ENCODE assay signal across 8 cellular contexts in genomic region chr10:42817417-42817816, GRCh38. TPM values are rescaled to one million over a fixed set of nuclear protein-coding genes. Genes with fewer than 3 reads are reported as not detected.
DNase-seq lines count a peak whose midpoint lies in the region; TF ChIP-seq lines count a peak whose summit lies in the region.
"Not testable (repeated sequence)": the region's sequence is repeated elsewhere in the genome, so short reads cannot be mapped to it uniquely, and the experiment has no call there.

No MANE protein-coding gene starts in this region.

- H3K27ac ChIP-seq in A673 (ENCODE audit: low read depth, low read length, poor library complexity, severe bottlenecking) = peak overlapping the region; percentile 9
- H3K27ac ChIP-seq in H9 (ENCODE audit: insufficient read length, low read depth, low read length) = peak overlapping the region; percentile 41
- H3K27ac ChIP-seq in HUES64 (ENCODE audit: low read depth, low read length) = peak overlapping the region; percentile 90
- peak overlapping the region; percentile 84 for H3K27ac ChIP-seq in iPS-18a (ENCODE audit: low read length)
- not testable (repeated sequence) for H3K27ac ChIP-seq in mesendoderm (ENCODE audit: low read depth, low read length)

- H3K9ac ChIP-seq in H9 (ENCODE audit: extremely low read depth, insufficient read length, low read length); mesendoderm (ENCODE audit: low read length): not testable (repeated sequence)
- H3K9ac ChIP-seq in HUES64 (ENCODE audit: low read depth, low read length) (peak overlapping the region; percentile 55; the same call in 1 of the 2 replicates), iPS-18a (ENCODE audit: low read length) (peak overlapping the region; percentile 61)

- not testable (repeated sequence) for H3K23me2 ChIP-seq in H9 (ENCODE audit: insufficient read length, low read depth, low read length, poor library complexity, severe bottlenecking)

- H3K27me3 Mint-ChIP-seq in H9 (ENCODE audit: low read depth); activated CD4-positive, alpha-beta memory T cell treated with anti-CD3 and anti-CD28 coated beads, Interleukin-2, amount 10 ng/mL, durations not matched to agents 7 days and 5 days; brain; endothelial cell (ENCODE audit: unreplicated experiment): not testable (repeated sequence)

- H2BK15ac ChIP-seq in H9 (ENCODE audit: low read depth, low read length); mesendoderm (replicated peaks; ENCODE audit: low read depth): not testable (repeated sequence)

- H2BK120ac ChIP-seq in H9 (ENCODE audit: low read depth, low read length, poor library complexity, severe bottlenecking); mesendoderm (ENCODE audit: low read depth, low read length): not testable (repeated sequence)

- POLR2A ChIA-PET in A673 (lab: Charles Lee; ENCODE audit: low non-redundant PET); activated CD4-positive, alpha-beta memory T cell treated with anti-CD3 and anti-CD28 coated beads, Interleukin-2, amount 10 ng/mL, durations not matched to agents 7 days and 5 days (lab: Charles Lee): not testable (repeated sequence)

- not testable (repeated sequence) for H4K91ac ChIP-seq in H9 (ENCODE audit: insufficient read length, low read depth, low read length)

- not testable (repeated sequence) for H3T11ph ChIP-seq in H9 (ENCODE audit: low read length)

- H3K18ac ChIP-seq in H9 (ENCODE audit: insufficient read length, low read depth, low read length); mesendoderm (ENCODE audit: low read length): not testable (repeated sequence)

- H3K4me2 ChIP-seq in H9 (ENCODE audit: insufficient read depth, insufficient read length, low read length) = peak overlapping the region; percentile 29
- not testable (repeated sequence) for H3K4me2 ChIP-seq in mesendoderm (ENCODE audit: low read length)

- not testable (repeated sequence) for H3K79me2 ChIP-seq in H9 (ENCODE audit: insufficient read depth, low read length); mesendoderm (ENCODE audit: control insufficient read depth, insufficient read depth, low read length)

- not testable (repeated sequence) for H3K79me1 ChIP-seq in H9 (ENCODE audit: insufficient read depth, low read depth, low read length, poor library complexity, severe bottlenecking); mesendoderm (ENCODE audit: low read length)

- not testable (repeated sequence) for H4K5ac ChIP-seq in H9 (ENCODE audit: insufficient read length, low read depth, low read length); mesendoderm (ENCODE audit: low read length)

- H4K8ac ChIP-seq in H9 (replicated peaks; ENCODE audit: insufficient read length, low read depth, low read length); mesendoderm (ENCODE audit: low read depth, low read length): not testable (repeated sequence)

- CTCF ChIA-PET in A673 (lab: Charles Lee); activated CD4-positive, alpha-beta memory T cell treated with anti-CD3 and anti-CD28 coated beads, Interleukin-2, amount 10 ng/mL, durations not matched to agents 7 days and 5 days (lab: Charles Lee): not testable (repeated sequence)

- not testable (repeated sequence) for H4K20me1 ChIP-seq in H9 (ENCODE audit: control insufficient read depth, insufficient read depth, insufficient read length)

- not testable (repeated sequence) for H3K14ac ChIP-seq in H9 (ENCODE audit: insufficient read depth, low read length)

- H3K4me1 Mint-ChIP-seq in H9 (peaks cover 45 to 65% of the 10 kb centered on the region in 2 experiments), brain (peaks cover 14% of the 10 kb centered on the region), endothelial cell (ENCODE audit: unreplicated experiment) (peaks cover 34% of the 10 kb centered on the region)
- H3K4me1 Mint-ChIP-seq in activated CD4-positive, alpha-beta memory T cell treated with anti-CD3 and anti-CD28 coated beads, Interleukin-2, amount 10 ng/mL, durations not matched to agents 7 days and 5 days = not testable (repeated sequence)

- not testable (repeated sequence) for H3K27me3 ChIP-seq in A673 (replicated peaks; ENCODE audit: insufficient read depth, low read depth, low read length, poor library complexity); H9 (ENCODE audit: insufficient read depth, low read length); HUES64 (ENCODE audit: insufficient read depth, low read length); iPS-18a (ENCODE audit: control insufficient read depth, insufficient read depth, low read length); mesendoderm (ENCODE audit: insufficient read depth, low read length, poor library complexity)

- not testable (repeated sequence) for H2BK12ac ChIP-seq in H9 (ENCODE audit: insufficient read length, low read depth, low read length)

- H2BK20ac ChIP-seq in H9 (ENCODE audit: low read depth, low read length, poor library complexity, severe bottlenecking) = not testable (repeated sequence)

- not testable (repeated sequence) for H2BK5ac ChIP-seq in H9 (ENCODE audit: insufficient read length, low read length); mesendoderm (ENCODE audit: low read length)

- H3K56ac ChIP-seq in H9 (ENCODE audit: insufficient read length, low read depth, low read length) = not testable (repeated sequence)
- peak overlapping the region; percentile 12 for H3K56ac ChIP-seq in mesendoderm (ENCODE audit: low read length)

- not testable (repeated sequence) for H3K9me3 ChIP-seq in A673 (ENCODE audit: low read depth, low read length, poor library complexity, severe bottlenecking); H9 (ENCODE audit: control insufficient read depth, low read depth, low read length); HUES64 (ENCODE audit: insufficient read depth, low read depth, low read length); iPS-18a (ENCODE audit: control insufficient read depth, low read depth, low read length)

- peak overlapping the region; percentile 97 to 99 (median 98) for H3K27ac Mint-ChIP-seq in H9
- peak overlapping the region; percentile 8 for H3K27ac Mint-ChIP-seq in activated CD4-positive, alpha-beta memory T cell treated with anti-CD3 and anti-CD28 coated beads, Interleukin-2, amount 10 ng/mL, durations not matched to agents 7 days and 5 days
- H3K27ac Mint-ChIP-seq in brain = peak overlapping the region in 3 of 5 experiments; percentile 19 to 33 (median 30)
- peak overlapping the region; percentile 86 for H3K27ac Mint-ChIP-seq in endothelial cell (ENCODE audit: unreplicated experiment)

- H3K4me3 Mint-ChIP-seq in H9 (peak overlapping the region; percentile 43 to 57), endothelial cell (ENCODE audit: unreplicated experiment) (peak overlapping the region; percentile 59)
- not testable (repeated sequence) for H3K4me3 Mint-ChIP-seq in activated CD4-positive, alpha-beta memory T cell treated with anti-CD3 and anti-CD28 coated beads, Interleukin-2, amount 10 ng/mL, durations not matched to agents 7 days and 5 days; brain

- TF ChIP-seq CTCF in A673 (conservative IDR thresholded peaks at IDR 0.05; ENCODE audit: low read depth, low read length); H9 (conservative IDR thresholded peaks at IDR 0.05); brain (conservative IDR thresholded peaks at IDR 0.05); endothelial cell (IDR thresholded peaks at IDR 0.05; ENCODE audit: unreplicated experiment): not testable (repeated sequence)

- intact Hi-C loops in A673 (cut with micrococcal nuclease; ENCODE audit: unreplicated experiment) = not testable (repeated sequence)

- not testable (repeated sequence) for DNase-seq in A673 (ENCODE audit: low spot score); H9; activated CD4-positive, alpha-beta memory T cell treated with anti-CD3 and anti-CD28 coated beads, Interleukin-2, amount 10 ng/mL, durations not matched to agents 7 days and 5 days; endothelial cell (ENCODE audit: low spot score)
- DNase-seq in mesendoderm = peak; percentile 7

- H3K4me3 ChIP-seq in A673 (ENCODE audit: low read depth, low read length, poor library complexity, severe bottlenecking); HUES64 (ENCODE audit: low read length); mesendoderm (ENCODE audit: low read length): not testable (repeated sequence)
- peak overlapping the region; percentile 44 for H3K4me3 ChIP-seq in iPS-18a (ENCODE audit: low read length)

- H3K36me3 Mint-ChIP-seq in H9 (ENCODE audit: insufficient read depth in 1 of 3, low read depth in 3 of 3) = peaks cover 61 to 68% (median 63%) of the 10 kb centered on the region in 3 experiments
- peaks cover 78% of the 10 kb centered on the region for H3K36me3 Mint-ChIP-seq in activated CD4-positive, alpha-beta memory T cell treated with anti-CD3 and anti-CD28 coated beads, Interleukin-2, amount 10 ng/mL, durations not matched to agents 7 days and 5 days (ENCODE audit: low read depth)
- H3K36me3 Mint-ChIP-seq in brain = peaks cover 91% of the 10 kb centered on the region
- H3K36me3 Mint-ChIP-seq in endothelial cell (ENCODE audit: low read depth, unreplicated experiment) = peaks cover 59% of the 10 kb centered on the region

- H2AK5ac ChIP-seq in H9 (ENCODE audit: insufficient read length, low read length); mesendoderm (ENCODE audit: low read length): not testable (repeated sequence)

- H3K23ac ChIP-seq in H9 (ENCODE audit: insufficient read length, low read depth, low read length); mesendoderm (ENCODE audit: low read length): not testable (repeated sequence)

- no CpG with 5 or more reads among the region's 3 CpGs for WGBS in H9 (ENCODE audit: extremely low coverage, insufficient read length, low lambda C conversion rate)
- 49% methylated on average over 3 of the region's 3 CpGs for WGBS in HUES64
- WGBS in mesendoderm (ENCODE audit: extremely low coverage, insufficient coverage, low lambda C conversion rate) = no CpG with 5 or more reads among the region's 3 CpGs

- not testable (repeated sequence) for H2AFZ ChIP-seq in H9 (ENCODE audit: low read length)

- BruUV-seq in A673 (replicated peaks; lab: Mats Ljungman, UMichigan) = not testable (repeated sequence)

- H3K36me3 ChIP-seq in A673 (ENCODE audit: insufficient read depth, low read length, poor library complexity, severe bottlenecking) (peaks cover 32% of the 10 kb centered on the region), HUES64 (ENCODE audit: insufficient read depth, low read length) (peaks cover 47% of the 10 kb centered on the region), iPS-18a (ENCODE audit: control insufficient read depth, low read depth, low read length) (peaks cover 30% of the 10 kb centered on the region)
- H3K36me3 ChIP-seq in mesendoderm (ENCODE audit: control insufficient read depth, insufficient read depth, low read length) = not testable (repeated sequence)

- H3K4ac ChIP-seq in H9 (ENCODE audit: low read depth, low read length); mesendoderm (ENCODE audit: low read depth, low read length): not testable (repeated sequence)

- not testable (repeated sequence) for H3K4me1 ChIP-seq in A673 (ENCODE audit: insufficient read depth, low read length, poor library complexity, severe bottlenecking); H9 (ENCODE audit: insufficient read depth, low read length); mesendoderm (ENCODE audit: control insufficient read depth, low read depth, low read length)
- peaks cover 32% of the 10 kb centered on the region for H3K4me1 ChIP-seq in HUES64 (ENCODE audit: insufficient read depth, low read length)
- peaks cover 25% of the 10 kb centered on the region for H3K4me1 ChIP-seq in iPS-18a (ENCODE audit: control insufficient read depth, low read depth, low read length)

- H3K9me3 Mint-ChIP-seq in H9 = peaks cover 16 to 19% of the 10 kb centered on the region in 2 experiments
- peaks cover 11% of the 10 kb centered on the region for H3K9me3 Mint-ChIP-seq in activated CD4-positive, alpha-beta memory T cell treated with anti-CD3 and anti-CD28 coated beads, Interleukin-2, amount 10 ng/mL, durations not matched to agents 7 days and 5 days
- H3K9me3 Mint-ChIP-seq in brain = peaks cover 16 to 23% (median 18%) of the 10 kb centered on the region in 5 experiments
- not testable (repeated sequence) for H3K9me3 Mint-ChIP-seq in endothelial cell (ENCODE audit: unreplicated experiment)

RNA-seq across cellular contexts. Expression of gene BMS1, which starts 34.8 kb away (rescaled TPM):
- total RNA-seq in A673 (2021) (33.7 and 35.9 TPM in 2 replicates), H9 (2021) (42.8 and 44.2 TPM in 2 replicates), endothelial cell (ENCODE audit: unreplicated experiment) (22.4 TPM)
- 27.8 TPM for polyA plus RNA-seq in HUES64 (2013, experiment 1 of 2)
- polyA plus RNA-seq in HUES64 (2013, experiment 2 of 2) = 26.8 TPM
- 10 to 100 TPM; 14.3 to 14.6 TPM for total RNA-seq in activated CD4-positive, alpha-beta memory T cell treated with anti-CD3 and anti-CD28 coated beads, Interleukin-2, amount 10 ng/mL, durations not matched to agents 7 days and 5 days
- polyA plus RNA-seq in brain (ENCODE audit: insufficient read depth, low read depth, low replicate concordance) = 12.7 TPM
- 32.4 TPM for polyA plus RNA-seq in mesendoderm (2013, experiment 1 of 2)
- polyA plus RNA-seq in mesendoderm (2013, experiment 2 of 2) = 32.6 TPM

Comparison
In these comparisons a context has a peak if more than half of its experiments do, and no peak if none do; other contexts are left out.
1. H3K27ac Mint-ChIP-seq: peak in every context shown above with its lines; median percentile 98 in H9; 86 in endothelial cell; 30 in brain; 8 in activated CD4-positive, alpha-beta memory T cell treated with anti-CD3 and anti-CD28 coated beads, Interleukin-2, amount 10 ng/mL, durations not matched to agents 7 days and 5 days.